Comparison of ENCODE assay signal across 7 cellular contexts in genomic region chr18:23357992-23358594, GRCh38.
DNase-seq lines count a peak whose midpoint lies in the region; ATAC-seq and TF ChIP-seq lines count a peak whose summit lies in the region.

No MANE protein-coding gene starts in this region.

- H3K4ac ChIP-seq in mesendoderm (ENCODE audit: low read depth, low read length) = no peak overlapping the region

- H3K56ac ChIP-seq in mesendoderm (ENCODE audit: low read length) = peak overlapping the region; percentile 0

- ATAC-seq in Panc1 = no peak
- no peak for ATAC-seq in activated CD4-positive, alpha-beta T cell treated with anti-CD3 and anti-CD28 coated beads for 36 hours

- intact Hi-C loops in Panc1 (cut with micrococcal nuclease; ENCODE audit: unreplicated experiment) = loop anchor here (10.0 kb wide), 1 partner anchor 93 kb away; no protein-coding TSS in a partner anchor
- intact Hi-C loops in dorsolateral prefrontal cortex (cut with DNase I) = no loop called here
- intact Hi-C loops in testis (cut with DNase I; ENCODE audit: low total_unique reads) = loop anchor here (10.0 kb wide), 1 partner anchor 223 kb away; the partner anchor contains the start of gene CABLES1
- intact Hi-C loops in activated CD4-positive, alpha-beta T cell treated with anti-CD3 and anti-CD28 coated beads for 36 hours (cut with DNase I, micrococcal nuclease) = no loop called here

- TF ChIP-seq CTCF in Panc1 (IDR thresholded peaks at IDR 0.05) (no peak), dorsolateral prefrontal cortex (IDR thresholded peaks at IDR 0.05 in 54 of 56, conservative IDR thresholded peaks at IDR 0.05 in 2 of 56; ENCODE audit: low read depth in 1 of 56, partially characterized antibody in 56 of 56) (no peak), testis (IDR thresholded peaks at IDR 0.05) (no peak)

- no peaks in the 10 kb centered on the region for H3K79me1 ChIP-seq in mesendoderm (ENCODE audit: low read length)

- H3K4me3 ChIP-seq in Panc1 (ENCODE audit: low read depth in 2 of 2, low read length in 2 of 2) (no peak overlapping the region), dorsolateral prefrontal cortex (peak overlapping the region in 46 of 59 donors; percentile 2 to 57 (median 30)), mesendoderm (ENCODE audit: low read length) (no peak overlapping the region), testis (no peak overlapping the region)

- no peaks in the 10 kb centered on the region for H3K79me2 ChIP-seq in mesendoderm (ENCODE audit: control insufficient read depth, insufficient read depth, low read length)

- TF ChIP-seq POLR2A in testis (IDR thresholded peaks at IDR 0.05) = no peak

- no peak overlapping the region for H3K4me2 ChIP-seq in mesendoderm (ENCODE audit: low read length)

- CTCF ChIA-PET in Panc1 (lab: Charles Lee) = no interaction called here
- CTCF ChIA-PET in activated CD4-positive, alpha-beta T cell treated with anti-CD3 and anti-CD28 coated beads for 36 hours (lab: Charles Lee) = interaction anchor here (0.8 to 2.7 kb wide), 3 partner anchors 37 to 226 kb away, joined by 3 to 18 read pairs (median 3); no protein-coding TSS in a partner anchor

- H3K9me3 ChIP-seq in Panc1 (ENCODE audit: control insufficient read depth, insufficient read depth, low read depth, low read length) (no peaks in the 10 kb centered on the region), testis (no peaks in the 10 kb centered on the region)

- no peak overlapping the region for H2BK5ac ChIP-seq in mesendoderm (ENCODE audit: low read length)

- no peak overlapping the region for H4K8ac ChIP-seq in mesendoderm (ENCODE audit: low read depth, low read length)

- no peak overlapping the region for H2BK15ac ChIP-seq in mesendoderm (replicated peaks; ENCODE audit: low read depth)

- no TSS peak for BruUV-seq in Panc1 (replicated peaks; lab: Mats Ljungman, UMichigan)

- H2BK120ac ChIP-seq in mesendoderm (ENCODE audit: low read depth, low read length) = no peak overlapping the region

- no peak overlapping the region for H2AK5ac ChIP-seq in mesendoderm (ENCODE audit: low read length)

- H3K4me3 Mint-ChIP-seq in activated CD4-positive, alpha-beta T cell treated with anti-CD3 and anti-CD28 coated beads for 36 hours = no peak overlapping the region

- H3K4me1 ChIP-seq in Panc1 (ENCODE audit: control insufficient read depth, insufficient read depth, low read length) (peaks cover 13% of the 10 kb centered on the region; the same call in 1 of the 2 replicates), mesendoderm (ENCODE audit: control insufficient read depth, low read depth, low read length) (peaks cover 3% of the 10 kb centered on the region), testis (peaks cover 13% of the 10 kb centered on the region)

- in situ Hi-C loops in Panc1 (cut with HindIII; ENCODE audit: low pct_unique_long_range_greater_than_20kb, low sequenced_read_pairs) = no loop called here

- no peak overlapping the region for H3K23ac ChIP-seq in mesendoderm (ENCODE audit: low read length)

- H3K9ac ChIP-seq in mesendoderm (ENCODE audit: low read length) = no peak overlapping the region

- no peak overlapping the region for H3K27ac Mint-ChIP-seq in activated CD4-positive, alpha-beta T cell treated with anti-CD3 and anti-CD28 coated beads for 36 hours

- DNase-seq in Panc1 (ENCODE audit: low read depth, low spot score) (no peak), dorsolateral prefrontal cortex (peak in 6 of 10 donors; percentile 32 to 46 (median 42)), mesendoderm (no peak), testis (peak; percentile 59), NOMO-1 (lab: John Stamatoyannopoulos, UW; ENCODE audit: unreplicated experiment in 2 of 2) (no peak)
- no peak for DNase-seq in activated naive CD4-positive, alpha-beta T cell treated with anti-CD3 and anti-CD28 coated beads, Interleukin-2, amount 50 U/mL, for 16 hours
- DNase-seq in activated CD4-positive, alpha-beta T cell treated with anti-CD3 and anti-CD28 coated beads for 36 hours = no peak

- H3K27me3 ChIP-seq in Panc1 (ENCODE audit: control insufficient read depth, insufficient read depth, low read length) (no peaks in the 10 kb centered on the region), dorsolateral prefrontal cortex (no peaks in the 10 kb centered on the region), mesendoderm (ENCODE audit: insufficient read depth, low read length, poor library complexity) (no peaks in the 10 kb centered on the region), testis (no peaks in the 10 kb centered on the region)

- H3K36me3 Mint-ChIP-seq in activated CD4-positive, alpha-beta T cell treated with anti-CD3 and anti-CD28 coated beads for 36 hours (ENCODE audit: low read depth) = peaks cover 17% of the 10 kb centered on the region

- peaks cover 24% of the 10 kb centered on the region for H3K4me1 Mint-ChIP-seq in activated CD4-positive, alpha-beta T cell treated with anti-CD3 and anti-CD28 coated beads for 36 hours

- no CpG with 5 or more reads among the region's 13 CpGs for WGBS in mesendoderm (ENCODE audit: extremely low coverage, insufficient coverage, low lambda C conversion rate)
- 52 to 54% methylated on average over 13 of the region's 13 CpGs for WGBS in testis, 2 donors

- POLR2A ChIA-PET in Panc1 (lab: Charles Lee) = no interaction called here
- POLR2A ChIA-PET in activated CD4-positive, alpha-beta T cell treated with anti-CD3 and anti-CD28 coated beads for 36 hours (lab: Charles Lee) = no interaction called here

- H3K36me3 ChIP-seq in Panc1 (ENCODE audit: control insufficient read depth, insufficient read depth, low read length) (no peaks in the 10 kb centered on the region), mesendoderm (ENCODE audit: control insufficient read depth, insufficient read depth, low read length) (no peaks in the 10 kb centered on the region), testis (ENCODE audit: low read depth, missing control alignments) (no peaks in the 10 kb centered on the region)

- H3K18ac ChIP-seq in mesendoderm (ENCODE audit: low read length) = no peak overlapping the region

- H3K27ac ChIP-seq in Panc1 (ENCODE audit: low read length) = peak overlapping the region; percentile 70
- peak overlapping the region in 21 of 59 donors; percentile 2 to 72 (median 40) for H3K27ac ChIP-seq in dorsolateral prefrontal cortex
- no peak overlapping the region for H3K27ac ChIP-seq in mesendoderm (ENCODE audit: low read depth, low read length)
- peak overlapping the region in 1 of 2 donors; percentile 41 for H3K27ac ChIP-seq in testis

- no peak overlapping the region for H4K5ac ChIP-seq in mesendoderm (ENCODE audit: low read length)

- H3K27me3 Mint-ChIP-seq in activated CD4-positive, alpha-beta T cell treated with anti-CD3 and anti-CD28 coated beads for 36 hours = no peaks in the 10 kb centered on the region

- no peaks in the 10 kb centered on the region for H3K9me3 Mint-ChIP-seq in activated CD4-positive, alpha-beta T cell treated with anti-CD3 and anti-CD28 coated beads for 36 hours (ENCODE audit: low read depth)

Comparison
In these comparisons a context has a peak if more than half of its experiments do, and no peak if none do; other contexts are left out.
1. DNase-seq: peak in dorsolateral prefrontal cortex (6 of 10) and testis (single experiment); none in Panc1 (single experiment), mesendoderm (single experiment), NOMO-1 (0 of 2), activated naive CD4-positive, alpha-beta T cell treated with anti-CD3 and anti-CD28 coated beads, Interleukin-2, amount 50 U/mL, for 16 hours (single experiment) and activated CD4-positive, alpha-beta T cell treated with anti-CD3 and anti-CD28 coated beads for 36 hours (single experiment).
2. H3K4me3 ChIP-seq: peak in dorsolateral prefrontal cortex (46 of 59); none in Panc1 (0 of 2), mesendoderm (single experiment) and testis (0 of 2).
3. intact Hi-C loops: an anchor here in Panc1 (10.0 kb wide) and testis (10.0 kb wide); none called in dorsolateral prefrontal cortex and activated CD4-positive, alpha-beta T cell treated with anti-CD3 and anti-CD28 coated beads for 36 hours.